1 cellular context compared by ENCODE assay signal in the genomic region with DNA sequence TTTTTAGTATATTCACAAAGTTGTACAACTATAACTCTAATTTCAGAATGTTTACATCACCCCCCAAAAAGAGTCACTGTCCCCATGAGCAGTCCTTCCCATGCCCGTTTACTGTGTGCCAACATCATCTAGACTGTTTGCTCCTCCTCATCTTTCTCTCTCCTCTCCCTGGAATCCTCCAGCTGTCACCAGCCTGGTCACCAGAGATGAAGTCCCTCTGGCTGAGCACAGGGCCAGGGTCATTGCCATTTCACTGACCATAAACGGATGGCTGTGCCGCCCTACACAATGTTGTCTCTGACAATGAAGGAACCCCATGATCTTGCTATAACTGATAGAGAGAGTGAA.
TF ChIP-seq lines count a peak whose summit lies in the region.

No MANE protein-coding gene starts in this region.

TF ChIP-seq in H1, 55 proteins besides CTCF, POLR2A, EP300 and RAD21:
- no peak for TF ChIP-seq YY1 (IDR thresholded peaks at IDR 0.05; ENCODE audit: low read depth, low read length)
- TF ChIP-seq PHF8 (conservative IDR thresholded peaks at IDR 0.05; ENCODE audit: low read depth, low read length) = no peak
- TF ChIP-seq HDAC6 (IDR thresholded peaks at IDR 0.05; ENCODE audit: low read depth, low read length) = no peak
- no peak for TF ChIP-seq EZH2 (IDR thresholded peaks at IDR 0.05; ENCODE audit: low read depth, low read length, severe bottlenecking)
- TF ChIP-seq CHD2 (IDR thresholded peaks at IDR 0.05; ENCODE audit: low read length) = no peak
